10 cellular contexts compared by ENCODE assay signal in genomic region chr10:112361951-112362770, GRCh38. TPM values are rescaled to one million over a fixed set of nuclear protein-coding genes. Genes with fewer than 3 reads are reported as not detected.
A peak's percentile ranks its signal among the peaks of the same experiment; 100 is the strongest.
DNase-seq lines count a peak whose midpoint lies in the region; ATAC-seq and TF ChIP-seq lines count a peak whose summit lies in the region.
"Had no signal": no experiment of that assay in that cellular context is flagged by ENCODE, and none has a peak within 500 bp of the region (broad histone marks: within the 10 kb centered on the region; RNA-seq: fewer than 3 reads in every experiment).

No MANE protein-coding gene starts in this region.

- intact Hi-C loops in body of pancreas (cut with DNase I) = no loop called here
- intact Hi-C loops in Calu3 (cut with micrococcal nuclease; ENCODE audit: unreplicated experiment) = no loop called here

- H3K27ac ChIP-seq in body of pancreas (no peak overlapping the region), right atrium auricular region (peak overlapping the region; percentile 73 to 90)

- peak; percentile 39 for DNase-seq in GM04503 (ENCODE audit: low read depth)
- peak in 3 of 4 donors; percentile 14 to 29 (median 23) for DNase-seq in body of pancreas
- DNase-seq in right atrium auricular region (ENCODE audit: low spot score) = peak; percentile 86
- peak; percentile 14 for DNase-seq in skeletal muscle cell (ENCODE audit: low read depth)
- DNase-seq in AML-193 (lab: John Stamatoyannopoulos, UW) = no peak
- no peak for DNase-seq in Calu3
- no peak for DNase-seq in KBM-7
- DNase-seq: natural killer cell, NCI-H1436 treated with DMSO at 0.1 percent for 48 hours had no signal

- CTCF ChIA-PET in Calu3 (lab: Charles Lee) = no interaction called here

- peak; percentile 67 for ATAC-seq in body of pancreas
- ATAC-seq in GM18873 (IDR thresholded peaks at IDR 0.05; ENCODE audit: low FRiP score, unreplicated experiment) = no peak
- ATAC-seq: natural killer cell had no signal

- H3K4me3 ChIP-seq in body of pancreas (no peak overlapping the region), right atrium auricular region (no peak overlapping the region), skeletal muscle cell (ENCODE audit: low read depth, low read length) (no peak overlapping the region)

- no peaks in the 10 kb centered on the region for H3K36me3 ChIP-seq in body of pancreas (replicated peaks in 1 of 2; ENCODE audit: insufficient read depth in 1 of 2, low read depth in 2 of 2)
- H3K36me3 ChIP-seq in right atrium auricular region = no peaks in the 10 kb centered on the region

- no peaks in the 10 kb centered on the region for H3K36me3 Mint-ChIP-seq in Calu3 (ENCODE audit: insufficient read depth, unreplicated experiment)
- H3K36me3 Mint-ChIP-seq: natural killer cell had no signal

- H3K9me3 ChIP-seq in body of pancreas = no peaks in the 10 kb centered on the region
- H3K9me3 ChIP-seq in right atrium auricular region = no peaks in the 10 kb centered on the region

- H3K4me3 Mint-ChIP-seq in Calu3 (ENCODE audit: low read depth, unreplicated experiment) = no peak overlapping the region
- H3K4me3 Mint-ChIP-seq: natural killer cell had no signal

- TF ChIP-seq POLR2A in body of pancreas (IDR thresholded peaks at IDR 0.05) = no peak

- WGBS in body of pancreas, 2 donors = 47 to 61% methylated on average over 6 of the region's 6 CpGs

- no peaks in the 10 kb centered on the region for H3K27me3 ChIP-seq in body of pancreas
- H3K27me3 ChIP-seq in right atrium auricular region = no peaks in the 10 kb centered on the region

- BruUV-seq in Calu3 (replicated peaks; lab: Mats Ljungman, UMichigan) = no TSS peak

- H3K4me1 ChIP-seq in body of pancreas = no peaks in the 10 kb centered on the region
- peaks cover 0 to 48% of the 10 kb centered on the region in 2 donors for H3K4me1 ChIP-seq in right atrium auricular region

- no peaks in the 10 kb centered on the region for H3K27me3 Mint-ChIP-seq in Calu3 (ENCODE audit: unreplicated experiment)

- H3K4me1 Mint-ChIP-seq in Calu3 (ENCODE audit: low read depth, unreplicated experiment) = no peaks in the 10 kb centered on the region
- H3K4me1 Mint-ChIP-seq: natural killer cell had no signal

- in situ Hi-C loops in KBM-7 (cut with MboI; ENCODE audit: low pct_unique_long_range_greater_than_20kb, low sequenced_read_pairs) = no loop called here

- H3K9me3 Mint-ChIP-seq in Calu3 (ENCODE audit: low read depth, unreplicated experiment) = no peaks in the 10 kb centered on the region
- H3K9me3 Mint-ChIP-seq: natural killer cell had no signal

- TF ChIP-seq CTCF in body of pancreas (IDR thresholded peaks at IDR 0.05) = no peak
- no peak for TF ChIP-seq CTCF in right atrium auricular region (IDR thresholded peaks at IDR 0.05)
- TF ChIP-seq CTCF in Calu3 (IDR thresholded peaks at IDR 0.05; ENCODE audit: unreplicated experiment) = no peak

- no peak overlapping the region for H3K27ac Mint-ChIP-seq in Calu3 (ENCODE audit: unreplicated experiment)
- H3K27ac Mint-ChIP-seq: natural killer cell had no signal

RNA-seq across cellular contexts. Expression of gene ACSL5, which starts 11.8 kb away (rescaled TPM):
- total RNA-seq in body of pancreas (1 to 10 TPM; 7.3 to 9.6 TPM), right atrium auricular region (10 to 100 TPM in 1 of 2 donors, 1 to 10 TPM in 1; 9.2 to 12.0 TPM), Calu3 (2022) (35.3 and 59.2 TPM in 2 replicates)

Comparison
In these comparisons a context has a peak if more than half of its experiments do, and no peak if none do; other contexts are left out.
1. DNase-seq: peak in GM04503 (single experiment), body of pancreas (3 of 4), right atrium auricular region (single experiment) and skeletal muscle cell (single experiment); none in AML-193 (0 of 2), Calu3 (single experiment) and KBM-7 (single experiment).
2. H3K27ac ChIP-seq: peak in right atrium auricular region (2 of 2); none in body of pancreas (0 of 4).